ENCODE assay signal across 10 cellular contexts in genomic region chr2:165778653-165779451, GRCh38. TPM values are rescaled to one million over a fixed set of nuclear protein-coding genes. Genes with fewer than 3 reads are reported as not detected.
DNase-seq lines count a peak whose midpoint lies in the region; ATAC-seq and TF ChIP-seq lines count a peak whose summit lies in the region.
"Had no signal": no experiment of that assay in that cellular context is flagged by ENCODE, and none has a peak within 500 bp of the region (broad histone marks: within the 10 kb centered on the region; RNA-seq: fewer than 3 reads in every experiment).

No MANE protein-coding gene starts in this region.

- no peak for ATAC-seq in left cardiac atrium

- DNase-seq in D341Med (ENCODE audit: low spot score): peak; percentile 28
- peak; percentile 15 for DNase-seq in GM20000 (ENCODE audit: low spot score)
- DNase-seq in SK-MEL-5 (ENCODE audit: low read depth, low spot score): peak; percentile 42
- peak in 2 of 3 donors; percentile 9 to 13 for DNase-seq in immature natural killer cell
- DNase-seq in NCI-H1092 treated with DMSO at 0.1 percent for 48 hours (lab: John Stamatoyannopoulos, UW): no peak
- no peak for DNase-seq in iPS-NIHi11 (ENCODE audit: low spot score)
- DNase-seq in RKO (ENCODE audit: low spot score): no peak
- no peak for DNase-seq in left cardiac atrium
- DNase-seq: activated CD4-positive, CD25-positive, alpha-beta regulatory T cell treated with anti-CD3 and anti-CD28 coated beads, Interleukin-2, amount 50 U/mL, for 72 hours; sigmoid colon had no signal

- peaks cover 0 to 2% (median 0%) of the 10 kb centered on the region in 3 donors for H3K27me3 Mint-ChIP-seq in immature natural killer cell (ENCODE audit: low read depth in 3 of 3)

- peaks cover 3 to 22% (median 15%) of the 10 kb centered on the region in 3 donors for H3K36me3 Mint-ChIP-seq in immature natural killer cell

- intact Hi-C loops in left cardiac atrium (cut with DNase I): no loop called here

- TF ChIP-seq CTCF in GM20000 (IDR thresholded peaks at IDR 0.05; ENCODE audit: extremely low read depth, missing control alignments): no peak

- H3K9me3 Mint-ChIP-seq in immature natural killer cell: peaks cover 0 to 2% (median 0%) of the 10 kb centered on the region in 6 donors

- peaks cover 46 to 77% of the 10 kb centered on the region in 2 donors for H3K4me1 Mint-ChIP-seq in immature natural killer cell

- no peak overlapping the region for H3K4me3 Mint-ChIP-seq in immature natural killer cell

- in situ Hi-C loops in SK-MEL-5 (cut with HindIII; ENCODE audit: low pct_unique_long_range_greater_than_20kb, low sequenced_read_pairs): no loop called here

- H3K27ac Mint-ChIP-seq in immature natural killer cell: peak overlapping the region; percentile 72 to 85 (median 77)

RNA-seq across cellular contexts. Expression of gene GALNT3, which starts 15.2 kb away (rescaled TPM):
- 75.9 and 89.9 TPM in 2 replicates for total RNA-seq in SK-MEL-5 (2014; rRNA removed; shearing (Covaris generic))
- polyA plus RNA-seq in SK-MEL-5 (2015; cell fraction: cytosol; rRNA removed): 23.1 and 32.8 TPM in 2 replicates
- polyA plus RNA-seq in SK-MEL-5 (2015; cell fraction: nucleus; rRNA removed): 57.6 and 106 TPM in 2 replicates
- polyA plus RNA-seq in immature natural killer cell: 1 to 10 TPM; 7.2 to 7.6 (median 7.4) TPM
- total RNA-seq in left cardiac atrium: under 1 TPM; 0.35 to 0.39 TPM

Comparison
In these comparisons a context has a peak if more than half of its experiments do, and no peak if none do; other contexts are left out.
1. DNase-seq: peak in D341Med (single experiment), GM20000 (single experiment), SK-MEL-5 (single experiment) and immature natural killer cell (2 of 3); none in NCI-H1092 treated with DMSO at 0.1 percent for 48 hours (single experiment), iPS-NIHi11 (single experiment), RKO (single experiment) and left cardiac atrium (single experiment).
2. RNA of gene GALNT3, which starts 15.2 kb away (total RNA-seq): 75.9 to 89.9 TPM in SK-MEL-5; 0.35 to 0.39 TPM in left cardiac atrium; every median in the first group is over 10 times any median in the second.